In genomic region chr15:63188247-63188936, GRCh38 we compare ENCODE assay signal across 8 cellular contexts. TPM values are rescaled to one million over a fixed set of nuclear protein-coding genes. Genes with fewer than 3 reads are reported as not detected.
DNase-seq lines count a peak whose midpoint lies in the region; ATAC-seq and TF ChIP-seq lines count a peak whose summit lies in the region.

No MANE protein-coding gene starts in this region.

- peak overlapping the region; percentile 90 for H3K27ac Mint-ChIP-seq in activated naive CD8-positive, alpha-beta T cell treated with anti-CD3 and anti-CD28 coated beads, Interleukin-2, amount 50 U/mL, for 24 hours

- no peaks in the 10 kb centered on the region for H3K27me3 Mint-ChIP-seq in activated naive CD8-positive, alpha-beta T cell treated with anti-CD3 and anti-CD28 coated beads, Interleukin-2, amount 50 U/mL, for 24 hours

- peaks cover 34% of the 10 kb centered on the region for H3K4me1 ChIP-seq in lower lobe of right lung
- H3K4me1 ChIP-seq in transverse colon: peaks cover 0 to 25% (median 18%) of the 10 kb centered on the region in 4 donors

- in situ Hi-C loops in transverse colon (cut with MboI; ENCODE audit: low pct_ligation_motif_present in 1 of 4, low pct_unique_long_range_greater_than_20kb in 1 of 4, low sequenced_read_pairs in 3 of 4): no loop called here

- H3K9me3 Mint-ChIP-seq in activated naive CD8-positive, alpha-beta T cell treated with anti-CD3 and anti-CD28 coated beads, Interleukin-2, amount 50 U/mL, for 24 hours: no peaks in the 10 kb centered on the region

- TF ChIP-seq CTCF in lower lobe of right lung (IDR thresholded peaks at IDR 0.05) (no peak), transverse colon (IDR thresholded peaks at IDR 0.05) (no peak)

- H3K4me3 ChIP-seq in lower lobe of right lung (peak overlapping the region; percentile 66), transverse colon (peak overlapping the region in 3 of 4 donors; percentile 85 to 98 (median 85))

- intact Hi-C loops in lower lobe of right lung (cut with DNase I) (no loop called here), transverse colon (cut with DNase I; ENCODE audit: low total_unique reads) (no loop called here)

- TF ChIP-seq POLR2A in transverse colon (IDR thresholded peaks at IDR 0.05): no peak

- H3K27me3 ChIP-seq in lower lobe of right lung (ENCODE audit: low read depth): no peaks in the 10 kb centered on the region
- no peaks in the 10 kb centered on the region for H3K27me3 ChIP-seq in transverse colon

- peaks cover 41% of the 10 kb centered on the region for H3K4me1 Mint-ChIP-seq in activated naive CD8-positive, alpha-beta T cell treated with anti-CD3 and anti-CD28 coated beads, Interleukin-2, amount 50 U/mL, for 24 hours

- H3K36me3 ChIP-seq in lower lobe of right lung (no peaks in the 10 kb centered on the region), transverse colon (no peaks in the 10 kb centered on the region)

- DNase-seq in stimulated activated CD4-positive, alpha-beta T cell treated with anti-CD3 and anti-CD28 coated beads, Interleukin-15, amount 100 ng/mL, for 24 hours: peak; percentile 55
- no peak for DNase-seq in stimulated activated CD4-positive, alpha-beta T cell treated with anti-CD3 and anti-CD28 coated beads, Interleukin-12 subunit alpha, Interleukin-12 subunit beta, amount 100 ng/mL, for 4 hours
- DNase-seq in activated naive CD8-positive, alpha-beta T cell treated with anti-CD3 and anti-CD28 coated beads, Interleukin-2, amount 50 U/mL, for 24 hours: peak; percentile 35
- DNase-seq in lower lobe of right lung (no peak), transverse colon (no peak), T1000 (lab: John Stamatoyannopoulos, UW) (no peak), DMS153 treated with DMSO at 0.1 percent for 48 hours (lab: John Stamatoyannopoulos, UW; ENCODE audit: unreplicated experiment) (no peak)

- 36 to 66% methylated on average over 6 to 10 of the region's 10 CpGs for WGBS in transverse colon (ENCODE audit: low coverage in 1 of 2), 2 donors

- ATAC-seq in activated naive CD8-positive, alpha-beta T cell treated with anti-CD3 and anti-CD28 coated beads, Interleukin-2, amount 50 U/mL, for 24 hours: no peak
- ATAC-seq in lower lobe of right lung: no peak
- no peak for ATAC-seq in HG03280 (IDR thresholded peaks at IDR 0.05; ENCODE audit: unreplicated experiment)

- H3K4me3 Mint-ChIP-seq in activated naive CD8-positive, alpha-beta T cell treated with anti-CD3 and anti-CD28 coated beads, Interleukin-2, amount 50 U/mL, for 24 hours: peak overlapping the region; percentile 96

- TF ChIP-seq EP300 in transverse colon (IDR thresholded peaks at IDR 0.05; ENCODE audit: low read depth): no peak

- peaks cover 25% of the 10 kb centered on the region for H3K36me3 Mint-ChIP-seq in activated naive CD8-positive, alpha-beta T cell treated with anti-CD3 and anti-CD28 coated beads, Interleukin-2, amount 50 U/mL, for 24 hours (ENCODE audit: low read depth)

- H3K9me3 ChIP-seq in lower lobe of right lung (no peaks in the 10 kb centered on the region), transverse colon (no peaks in the 10 kb centered on the region)

- peak overlapping the region; percentile 70 for H3K27ac ChIP-seq in lower lobe of right lung
- H3K27ac ChIP-seq in transverse colon: peak overlapping the region; percentile 85 to 92 (median 90)

RNA-seq across cellular contexts. Expression of gene RAB8B, which starts 1.0 kb away (rescaled TPM):
- total RNA-seq in lower lobe of right lung (72.7 TPM), transverse colon (10 to 100 TPM in 2 of 4 donors, 1 to 10 TPM in 2; 3.2 to 25.4 (median 9.5) TPM)

RNA-seq across cellular contexts. Expression of gene RPS27L, which starts 31.1 kb away (rescaled TPM):
- 184 TPM for total RNA-seq in lower lobe of right lung
- total RNA-seq in transverse colon: 100 to 1,000 TPM in 2 of 4 donors, 1 to 10 TPM in 2; 4.5 to 143 (median 58.5) TPM

Comparison
In these comparisons a context has a peak if more than half of its experiments do, and no peak if none do; other contexts are left out.
1. DNase-seq: peak in stimulated activated CD4-positive, alpha-beta T cell treated with anti-CD3 and anti-CD28 coated beads, Interleukin-15, amount 100 ng/mL, for 24 hours (single experiment) and activated naive CD8-positive, alpha-beta T cell treated with anti-CD3 and anti-CD28 coated beads, Interleukin-2, amount 50 U/mL, for 24 hours (single experiment); none in stimulated activated CD4-positive, alpha-beta T cell treated with anti-CD3 and anti-CD28 coated beads, Interleukin-12 subunit alpha, Interleukin-12 subunit beta, amount 100 ng/mL, for 4 hours (single experiment), lower lobe of right lung (single experiment), transverse colon (single experiment), T1000 (single experiment) and DMS153 treated with DMSO at 0.1 percent for 48 hours (single experiment).